8 cellular contexts compared by ENCODE assay signal in genomic region chr17:4986951-4987766, GRCh38. TPM values are rescaled to one million over a fixed set of nuclear protein-coding genes. Genes with fewer than 3 reads are reported as not detected.
DNase-seq lines count a peak whose midpoint lies in the region; ATAC-seq, FAIRE-seq and TF ChIP-seq lines count a peak whose summit lies in the region.

Gene CAMTA2 (minus strand): TSS chr17:4987675. CDS start chr17:4986222, 1,453 bp downstream.

- H3K4me1 Mint-ChIP-seq in CD4-positive, CD25-positive, alpha-beta regulatory T cell = peaks cover 18 to 49% (median 38%) of the 10 kb centered on the region in 4 donors

- H3K27ac Mint-ChIP-seq in CD4-positive, CD25-positive, alpha-beta regulatory T cell = peak within 1 kb of the TSS; percentile 94 to 97 (median 96)

- H3K27me3 ChIP-seq in CD4-positive, CD25-positive, alpha-beta regulatory T cell (ENCODE audit: control insufficient read depth, insufficient read depth, low read length) = no peaks in the 10 kb centered on the region
- H3K27me3 ChIP-seq in HL-60 (ENCODE audit: insufficient read depth, poor library complexity, severe bottlenecking) = no peaks in the 10 kb centered on the region
- no peaks in the 10 kb centered on the region for H3K27me3 ChIP-seq in NT2/D1 (ENCODE audit: insufficient read depth, insufficient read length)
- no peaks in the 10 kb centered on the region for H3K27me3 ChIP-seq in endothelial cell of umbilical vein (ENCODE audit: control insufficient read depth in 2 of 2, insufficient read depth in 2 of 2, low read length in 2 of 2)

- H3K9me3 ChIP-seq in CD4-positive, CD25-positive, alpha-beta regulatory T cell (ENCODE audit: control insufficient read depth in 2 of 2, low read length in 2 of 2) = no peaks in the 10 kb centered on the region
- H3K9me3 ChIP-seq in NT2/D1 (ENCODE audit: insufficient read depth, low read length) (no peaks in the 10 kb centered on the region), endothelial cell of umbilical vein (replicated peaks; ENCODE audit: control insufficient read depth, insufficient read depth, low read length) (no peaks in the 10 kb centered on the region)

- H3K9ac ChIP-seq in NT2/D1 (ENCODE audit: insufficient read length, low read depth) (peak within 1 kb of the TSS; percentile 90), endothelial cell of umbilical vein (replicated peaks; ENCODE audit: extremely low read depth, insufficient read depth, low read length) (peak within 1 kb of the TSS; percentile 52)

- BruUV-seq in endothelial cell of umbilical vein (replicated peaks; lab: Mats Ljungman, UMichigan) = TSS peak; percentile 38

- H3K36me3 Mint-ChIP-seq in CD4-positive, CD25-positive, alpha-beta regulatory T cell = peaks cover 14% of the 10 kb centered on the region

- H3K9me1 ChIP-seq in endothelial cell of umbilical vein (replicated peaks; ENCODE audit: control insufficient read depth, extremely low read depth, insufficient read depth, low read length) = no peaks in the 10 kb centered on the region

- peak within 1 kb of the TSS; percentile 84 for H3K4me2 ChIP-seq in endothelial cell of umbilical vein (ENCODE audit: insufficient read depth, low read length)

- peak within 1 kb of the TSS; percentile 82 for H3K4me3 ChIP-seq in CD4-positive, CD25-positive, alpha-beta regulatory T cell (ENCODE audit: low read depth, low read length)
- H3K4me3 ChIP-seq in HL-60 (replicated peaks; ENCODE audit: insufficient read depth, low read length) = peak within 1 kb of the TSS; percentile 69
- peak within 1 kb of the TSS; percentile 85 for H3K4me3 ChIP-seq in NT2/D1 (ENCODE audit: insufficient read length, low read depth)
- peak within 1 kb of the TSS; percentile 58 to 76 (median 60) for H3K4me3 ChIP-seq in endothelial cell of umbilical vein (replicated peaks in 1 of 3; ENCODE audit: insufficient read depth in 1 of 3, low read depth in 1 of 3, low read length in 3 of 3)

- peaks cover 17% of the 10 kb centered on the region for H3K36me3 ChIP-seq in CD4-positive, CD25-positive, alpha-beta regulatory T cell (ENCODE audit: control insufficient read depth, insufficient read depth, low read length)
- peaks cover 11% of the 10 kb centered on the region for H3K36me3 ChIP-seq in NT2/D1 (ENCODE audit: insufficient read depth, insufficient read length, low read length)
- peaks cover 2 to 9% of the 10 kb centered on the region in 2 experiments for H3K36me3 ChIP-seq in endothelial cell of umbilical vein (ENCODE audit: control insufficient read depth in 2 of 2, extremely low read depth in 1 of 2, insufficient read depth in 2 of 2, low read length in 2 of 2)

- peaks cover 18% of the 10 kb centered on the region for H3K79me2 ChIP-seq in endothelial cell of umbilical vein (ENCODE audit: control insufficient read depth, insufficient read depth, low read length)

- CTCF ChIA-PET in endothelial cell of umbilical vein (lab: Charles Lee) = interaction anchor here (0.6 to 4.6 kb wide), 23 partner anchors 8 to 452 kb away, joined by 3 to 50 read pairs (median 4); partner anchors contain the start of genes INCA1, KIF1C, RNF167 and SLC25A11

- no peaks in the 10 kb centered on the region for H4K20me1 ChIP-seq in endothelial cell of umbilical vein (replicated peaks; ENCODE audit: control insufficient read depth, extremely low read depth, insufficient read depth, low read length)

- H3K4me3 Mint-ChIP-seq in CD4-positive, CD25-positive, alpha-beta regulatory T cell = peak within 1 kb of the TSS; percentile 91 to 96 (median 94)

- no peaks in the 10 kb centered on the region for H3K27me3 Mint-ChIP-seq in CD4-positive, CD25-positive, alpha-beta regulatory T cell

- TF ChIP-seq POLR2A in endothelial cell of umbilical vein (IDR thresholded peaks at IDR 0.05; ENCODE audit: low read depth, low read length) = peak; percentile 70

- intact Hi-C loops in endothelial cell of umbilical vein (cut with micrococcal nuclease) = loop anchor here (1.0 to 2.0 kb wide), 5 partner anchors 10 to 78 kb away; partner anchors contain the start of genes INCA1, KIF1C, RNF167 and SLC25A11

- POLR2A ChIA-PET in endothelial cell of umbilical vein (lab: Charles Lee) = interaction anchor here (0.9 kb wide), 1 partner anchor 10 kb away, joined by 4 read pairs; the partner anchor contains the start of genes INCA1 and KIF1C

- dilution Hi-C loops in endothelial cell of umbilical vein (cut with MboI; ENCODE audit: extremely low pct_ligation_motif_present, low sequenced_read_pairs) = no loop called here

- no peaks in the 10 kb centered on the region for H3K9me3 Mint-ChIP-seq in CD4-positive, CD25-positive, alpha-beta regulatory T cell

- peaks cover 38% of the 10 kb centered on the region for H3K4me1 ChIP-seq in CD4-positive, CD25-positive, alpha-beta regulatory T cell (ENCODE audit: control insufficient read depth, insufficient read depth, low read length, poor library complexity, severe bottlenecking)
- H3K4me1 ChIP-seq in NT2/D1 (ENCODE audit: insufficient read depth, insufficient read length) (peaks cover 4% of the 10 kb centered on the region), endothelial cell of umbilical vein (ENCODE audit: control insufficient read depth, extremely low read depth, insufficient read depth, low read length) (peaks cover 24% of the 10 kb centered on the region)

- ATAC-seq in CD4-positive, CD25-positive, alpha-beta regulatory T cell (ENCODE audit: low read depth in 2 of 2) = peak; percentile 91 to 92
- ATAC-seq in GM19397 (IDR thresholded peaks at IDR 0.05; ENCODE audit: unreplicated experiment) = peak; percentile 65

- FAIRE-seq in endothelial cell of umbilical vein (lab: Jason Lieb, UNC) = peak; percentile 89

- no peak for TF ChIP-seq CTCF in HL-60 (IDR thresholded peaks at IDR 0.05; ENCODE audit: insufficient read depth, low read length)
- TF ChIP-seq CTCF in endothelial cell of umbilical vein (IDR thresholded peaks at IDR 0.05; ENCODE audit: extremely low read depth in 1 of 2, insufficient read depth in 1 of 2, low read depth in 1 of 2, low read length in 2 of 2) = peak; percentile 64 to 81

- H3K27ac ChIP-seq in CD4-positive, CD25-positive, alpha-beta regulatory T cell (ENCODE audit: insufficient read depth, low read length, poor library complexity, severe bottlenecking) = peak within 1 kb of the TSS; percentile 93
- H3K27ac ChIP-seq in HL-60 (replicated peaks) = peak within 1 kb of the TSS; percentile 55
- H3K27ac ChIP-seq in endothelial cell of umbilical vein (ENCODE audit: insufficient read depth, low read depth, low read length) = peak within 1 kb of the TSS; percentile 66

- peak; percentile 82 to 89 (median 85) for DNase-seq in CD4-positive, CD25-positive, alpha-beta regulatory T cell
- DNase-seq in HL-60 (ENCODE audit: low read depth in 1 of 2, low spot score in 1 of 2) = peak; percentile 73 to 79
- DNase-seq in NT2/D1 (ENCODE audit: low read depth, low spot score) = no peak
- DNase-seq in activated CD8-positive, alpha-beta memory T cell treated with anti-CD3 and anti-CD28 coated beads, Interleukin-2, amount 50 U/mL, for 4 hours = peak; percentile 91
- peak; percentile 83 for DNase-seq in endothelial cell of umbilical vein (ENCODE audit: low read depth, low spot score)
- DNase-seq in middle frontal gyrus (ENCODE audit: extremely low spot score, low spot score) = peak; percentile 73
- DNase-seq in stimulated activated CD8-positive, alpha-beta memory T cell treated with anti-CD3 and anti-CD28 coated beads, Interleukin-4, amount 100 ng/mL, for 1 hour (ENCODE audit: low read depth in 2 of 2, low spot score in 1 of 2) = peak; percentile 75 to 77

- peak within 1 kb of the TSS; percentile 96 for H2AFZ ChIP-seq in endothelial cell of umbilical vein (ENCODE audit: low read depth, low read length)

TF ChIP-seq in endothelial cell of umbilical vein, 7 proteins besides CTCF, POLR2A, EP300 and RAD21:
- TF ChIP-seq MYC (IDR thresholded peaks at IDR 0.05; ENCODE audit: low read depth, low read length) = peak; percentile 34
- no peak for TF ChIP-seq GATA2 (IDR thresholded peaks at IDR 0.05; ENCODE audit: insufficient read depth, insufficient read length, low read depth, low read length)
- no peak for TF ChIP-seq MAX (IDR thresholded peaks at IDR 0.05; ENCODE audit: insufficient read depth, insufficient read length)
- peak; percentile 74 for TF ChIP-seq POLR2AphosphoS5 (IDR thresholded peaks at IDR 0.05; ENCODE audit: insufficient read depth, low read depth, low read length)
- TF ChIP-seq EZH2 (IDR thresholded peaks at IDR 0.05; ENCODE audit: borderline replicate concordance, low read depth, low read length, severe bottlenecking) = no peak

RNA-seq across cellular contexts. Expression of gene CAMTA2, which starts in this region (rescaled TPM):
- total RNA-seq in CD4-positive, CD25-positive, alpha-beta regulatory T cell = 69.8 TPM
- polyA plus RNA-seq in CD4-positive, CD25-positive, alpha-beta regulatory T cell = 1 to 10 TPM; 4.7 to 7.9 (median 6.0) TPM
- 51.0 and 56.7 TPM in 2 replicates for total RNA-seq in endothelial cell of umbilical vein
- polyA plus RNA-seq in endothelial cell of umbilical vein = 33.8 and 47.2 TPM in 2 replicates
- 13.0 and 19.6 TPM in 2 replicates for polyA plus RNA-seq in endothelial cell of umbilical vein (2011; cell fraction: cytosol; rRNA removed)
- polyA plus RNA-seq in endothelial cell of umbilical vein (2011; cell fraction: nucleus; rRNA removed) = 118 and 122 TPM in 2 replicates
- polyA plus RNA-seq in endothelial cell of umbilical vein (2012) = 32.6 and 43.6 TPM in 2 replicates
- polyA minus RNA-seq in endothelial cell of umbilical vein = 20.5 and 32.0 TPM in 2 replicates
- polyA minus RNA-seq in endothelial cell of umbilical vein (2011; cell fraction: cytosol; rRNA and poly(A)+ RNA removed) = 17.9 TPM
- 34.1 and 47.1 TPM in 2 replicates for polyA minus RNA-seq in endothelial cell of umbilical vein (2011; cell fraction: nucleus; rRNA and poly(A)+ RNA removed)
